ENCODE assay signal across 32 cellular contexts in genomic region chr10:100740476-100741341, GRCh38. TPM values are rescaled to one million over a fixed set of nuclear protein-coding genes. Genes with fewer than 3 reads are reported as not detected.
DNase-seq lines count a peak whose midpoint lies in the region; ATAC-seq, FAIRE-seq and TF ChIP-seq lines count a peak whose summit lies in the region.
"Had no signal": no experiment of that assay in that cellular context is flagged by ENCODE, and none has a peak within 500 bp of the region (broad histone marks: within the 10 kb centered on the region; RNA-seq: fewer than 3 reads in every experiment).

No MANE protein-coding gene starts in this region.

- WGBS in A549 (ENCODE audit: missing lambda C conversion rate): 92% methylated on average over 15 of the region's 16 CpGs

- ATAC-seq in A549 (no peak), GM21515 (IDR thresholded peaks at IDR 0.05; ENCODE audit: unreplicated experiment) (no peak)
- ATAC-seq: activated CD8-positive, alpha-beta T cell treated with anti-CD3 and anti-CD28 coated beads for 36 hours; gastroesophageal sphincter; left ventricle myocardium superior; psoas muscle; stimulated activated memory B cell treated with anti-CD40 and anti-IgM and Interleukin-4, amounts not matched to agents 10 μg/mL and 1 μg/mL and 100 μg/mL, for 72 hours had no signal

- no peaks in the 10 kb centered on the region for H3K36me3 ChIP-seq in H7 (replicated peaks; ENCODE audit: control insufficient read depth, insufficient read depth, low read length)
- H3K36me3 ChIP-seq in vagina: no peaks in the 10 kb centered on the region
- H3K36me3 ChIP-seq: brain microvascular endothelial cell, gastroesophageal sphincter, Peyer's patch had no signal

- H3K4me3 Mint-ChIP-seq in endothelial cell (ENCODE audit: unreplicated experiment) (peak overlapping the region; percentile 85), nephron (peak overlapping the region; percentile 82 to 88 (median 84))
- H3K4me3 Mint-ChIP-seq: activated CD8-positive, alpha-beta T cell treated with anti-CD3 and anti-CD28 coated beads for 36 hours; activated naive CD4-positive, alpha-beta T cell treated with anti-CD3 and anti-CD28 coated beads, Interleukin-2, amount 10 ng/mL, durations not matched to agents 7 days and 5 days; CD4-positive, alpha-beta T cell; stimulated activated memory B cell treated with anti-CD40 and anti-IgM and Interleukin-4, amounts not matched to agents 10 μg/mL and 1 μg/mL and 100 μg/mL, for 72 hours had no signal

- peaks cover 41% of the 10 kb centered on the region for H3K27me3 Mint-ChIP-seq in endothelial cell (ENCODE audit: unreplicated experiment)
- peaks cover 98% of the 10 kb centered on the region for H3K27me3 Mint-ChIP-seq in nephron (ENCODE audit: low read depth)

- CTCF ChIA-PET in A549 (lab: Yijun Ruan, JAX): interaction anchor here (0.7 to 10.8 kb wide), 16 partner anchors 8 to 1198 kb away, joined by 3 to 129 read pairs (median 4); partner anchors contain the start of gene HIF1AN

- TF ChIP-seq EP300 in A549 (IDR thresholded peaks at IDR 0.05): no peak

- H3K9me3 Mint-ChIP-seq in endothelial cell (ENCODE audit: unreplicated experiment) (no peaks in the 10 kb centered on the region), nephron (no peaks in the 10 kb centered on the region)
- H3K9me3 Mint-ChIP-seq: activated CD8-positive, alpha-beta T cell treated with anti-CD3 and anti-CD28 coated beads for 36 hours; activated naive CD4-positive, alpha-beta T cell treated with anti-CD3 and anti-CD28 coated beads, Interleukin-2, amount 10 ng/mL, durations not matched to agents 7 days and 5 days; CD4-positive, alpha-beta T cell; stimulated activated memory B cell treated with anti-CD40 and anti-IgM and Interleukin-4, amounts not matched to agents 10 μg/mL and 1 μg/mL and 100 μg/mL, for 72 hours had no signal

- H3K36me3 Mint-ChIP-seq in endothelial cell (ENCODE audit: low read depth, unreplicated experiment) (peaks cover 6% of the 10 kb centered on the region), nephron (ENCODE audit: low read depth) (no peaks in the 10 kb centered on the region)
- H3K36me3 Mint-ChIP-seq: activated naive CD4-positive, alpha-beta T cell treated with anti-CD3 and anti-CD28 coated beads, Interleukin-2, amount 10 ng/mL, durations not matched to agents 7 days and 5 days; stimulated activated memory B cell treated with anti-CD40 and anti-IgM and Interleukin-4, amounts not matched to agents 10 μg/mL and 1 μg/mL and 100 μg/mL, for 72 hours had no signal

- peaks cover 25% of the 10 kb centered on the region for H3K4me1 ChIP-seq in A549
- H3K4me1 ChIP-seq in vagina: peaks cover 49% of the 10 kb centered on the region

- no peak for TF ChIP-seq CTCF in A549 (IDR thresholded peaks at IDR 0.05)
- no peak for TF ChIP-seq CTCF in endothelial cell (IDR thresholded peaks at IDR 0.05; ENCODE audit: unreplicated experiment)
- no peak for TF ChIP-seq CTCF in nephron (IDR thresholded peaks at IDR 0.05; ENCODE audit: unreplicated experiment in 3 of 3)
- TF ChIP-seq CTCF in vagina (IDR thresholded peaks at IDR 0.05): no peak

- H3K27me3 ChIP-seq in H7 (ENCODE audit: control insufficient read depth, insufficient read depth, low read length) (peaks cover 96% of the 10 kb centered on the region), vagina (peaks cover 32% of the 10 kb centered on the region)

- H3K27ac Mint-ChIP-seq in endothelial cell (ENCODE audit: unreplicated experiment) (no peak overlapping the region), nephron (peak overlapping the region; percentile 57 to 99 (median 83))
- H3K27ac Mint-ChIP-seq: activated CD8-positive, alpha-beta T cell treated with anti-CD3 and anti-CD28 coated beads for 36 hours; activated naive CD4-positive, alpha-beta T cell treated with anti-CD3 and anti-CD28 coated beads, Interleukin-2, amount 10 ng/mL, durations not matched to agents 7 days and 5 days; CD4-positive, alpha-beta T cell; stimulated activated memory B cell treated with anti-CD40 and anti-IgM and Interleukin-4, amounts not matched to agents 10 μg/mL and 1 μg/mL and 100 μg/mL, for 72 hours had no signal

- H3K9me3 ChIP-seq in A549 (no peaks in the 10 kb centered on the region), vagina (no peaks in the 10 kb centered on the region)
- H3K9me3 ChIP-seq: gastroesophageal sphincter, Peyer's patch, psoas muscle had no signal

- TF ChIP-seq RAD21 in A549 (conservative IDR thresholded peaks at IDR 0.05 in 1 of 2, IDR thresholded peaks at IDR 0.05 in 1 of 2): no peak

- DNase-seq in A549 (ENCODE audit: low read depth in 1 of 2, low spot score in 1 of 2) (no peak), H7 (peak; percentile 87), endothelial cell (ENCODE audit: low spot score) (no peak), HuH-7 (ENCODE audit: low spot score) (no peak), HT-29 (ENCODE audit: low spot score) (no peak), vagina (ENCODE audit: extremely low spot score in 2 of 2) (no peak)
- DNase-seq: activated CD4-positive, CD25-positive, alpha-beta regulatory T cell treated with anti-CD3 and anti-CD28 coated beads, Interleukin-2, amount 50 U/mL, for 72 hours; activated CD8-positive, alpha-beta memory T cell treated with anti-CD3 and anti-CD28 coated beads, Interleukin-2, amount 50 U/mL, for 48 hours; activated CD8-positive, alpha-beta T cell treated with anti-CD3 and anti-CD28 coated beads for 36 hours; activated naive CD4-positive, alpha-beta T cell treated with anti-CD3 and anti-CD28 coated beads, Interleukin-2, amount 10 ng/mL, durations not matched to agents 7 days and 5 days; brain microvascular endothelial cell; CD4-positive, alpha-beta T cell; HCEC 1CT; IMR-90; left ventricle myocardium superior; NCI-H446; NCI-H748 treated with DMSO at 0.1 percent for 48 hours; occipital lobe; Peyer's patch; psoas muscle; SHP77; substantia nigra; trophoblast cell had no signal

- H3K4me2 ChIP-seq in A549: no peak overlapping the region; the same call in 2 of the 3 replicates

- no peak for FAIRE-seq in A549 (lab: Jason Lieb, UNC)
- FAIRE-seq: D721Med had no signal

- POLR2A ChIA-PET in A549 (lab: Yijun Ruan, JAX): interaction anchor here (0.5 to 0.6 kb wide), 2 partner anchors 152 to 177 kb away, joined by 3 to 4 read pairs; no protein-coding TSS in a partner anchor

- TF ChIP-seq POLR2A in A549 (IDR thresholded peaks at IDR 0.05; ENCODE audit: low read length) (no peak), vagina (IDR thresholded peaks at IDR 0.05) (no peak)

- no peak overlapping the region for H3K4me3 ChIP-seq in A549
- no peak overlapping the region for H3K4me3 ChIP-seq in H7 (ENCODE audit: insufficient read depth, low read depth, low read length)
- H3K4me3 ChIP-seq in vagina: no peak overlapping the region
- H3K4me3 ChIP-seq: dorsolateral prefrontal cortex, gastroesophageal sphincter, hepatocyte, Peyer's patch, psoas muscle had no signal

- H3K4me1 Mint-ChIP-seq in endothelial cell (ENCODE audit: unreplicated experiment) (peaks cover 49% of the 10 kb centered on the region), nephron (peaks cover 33% of the 10 kb centered on the region)

- intact Hi-C loops in vagina (cut with DNase I): no loop called here

- no peak overlapping the region for H3K27ac ChIP-seq in A549
- H3K27ac ChIP-seq in vagina: no peak overlapping the region
- H3K27ac ChIP-seq: brain microvascular endothelial cell, dorsolateral prefrontal cortex, gastroesophageal sphincter, hepatocyte, Peyer's patch, psoas muscle had no signal

TF ChIP-seq in A549, 52 proteins besides CTCF, POLR2A, EP300 and RAD21:
- TF ChIP-seq EHF (CRISPR knock-in tag; IDR thresholded peaks at IDR 0.05) (no peak), SMC3 (IDR thresholded peaks at IDR 0.05) (no peak), HEYL (CRISPR knock-in tag; IDR thresholded peaks at IDR 0.05) (no peak), JUN (IDR thresholded peaks at IDR 0.05) (no peak), FOXS1 (CRISPR knock-in tag; IDR thresholded peaks at IDR 0.05) (no peak), HOXB5 (CRISPR knock-in tag; IDR thresholded peaks at IDR 0.05) (no peak), KDM1A (IDR thresholded peaks at IDR 0.05; ENCODE audit: low read depth) (peak; percentile 42; the same call in 1 of the 2 replicates), PBX3 (IDR thresholded peaks at IDR 0.05) (no peak), PHF8 (IDR thresholded peaks at IDR 0.05; ENCODE audit: borderline replicate concordance, low read depth) (no peak)
TF ChIP-seq in A549: peak in this region for 1.

RNA-seq across cellular contexts. Expression of gene PAX2, which starts 4.7 kb away (rescaled TPM):
- polyA plus RNA-seq in A549 (2011; rRNA removed): 0.05 and 0.06 TPM in 2 replicates
- 0.04 and 0.05 TPM in 2 replicates for polyA plus RNA-seq in A549 (2012; cell fraction: cytosol; rRNA removed)
- polyA plus RNA-seq in A549 (2012; cell fraction: nucleus; rRNA removed): 0.14 and 0.24 TPM in 2 replicates
- polyA plus RNA-seq in A549 (2017; fragmentation: RNase III; extraction: RNeasy Plus Mini Kit Qiagen cat#74134 plus additional on column Dnase treatment): 0.18 to 0.21 TPM (median 0.21 TPM) in 3 replicates
- polyA minus RNA-seq in A549 (2011; rRNA and poly(A)+ RNA removed): 0.10 TPM in 1 of 2 replicates, not detected in the other
- total RNA-seq in H7 (2014; rRNA removed; shearing (Covaris generic)): 0.10 TPM in 1 of 2 replicates, not detected in the other
- 17.4 TPM for total RNA-seq in endothelial cell (ENCODE audit: unreplicated experiment)
- not detected in 2 replicates for total RNA-seq in HT-29 (2014; rRNA removed; shearing (Covaris generic))
- total RNA-seq in vagina: not detected
- total RNA-seq: A172; activated CD8-positive, alpha-beta T cell treated with anti-CD3 and anti-CD28 coated beads for 36 hours; CD4-positive, alpha-beta T cell; gastroesophageal sphincter; hepatocyte; IMR-90; left ventricle myocardium superior; occipital lobe; Peyer's patch; psoas muscle; T-helper 2 cell treated with Interferon-gamma antibody and Interleukin-4, amounts not matched to agents 100 ng/mL and 5 ng/mL, for 36 hours had no signal
- polyA plus RNA-seq: hepatocyte, IMR-90, psoas muscle had no signal

Comparison
In these comparisons a context has a peak if more than half of its experiments do, and no peak if none do; other contexts are left out.
1. RNA of gene PAX2, which starts 4.7 kb away (total RNA-seq): 17.4 TPM in endothelial cell (single experiment); 0.10 TPM in H7, not detected in HT-29 and not detected in vagina (single experiment); every median in the first group is over 10 times any median in the second.